Comparison of ENCODE assay signal across 26 cellular contexts in the genomic region with DNA sequence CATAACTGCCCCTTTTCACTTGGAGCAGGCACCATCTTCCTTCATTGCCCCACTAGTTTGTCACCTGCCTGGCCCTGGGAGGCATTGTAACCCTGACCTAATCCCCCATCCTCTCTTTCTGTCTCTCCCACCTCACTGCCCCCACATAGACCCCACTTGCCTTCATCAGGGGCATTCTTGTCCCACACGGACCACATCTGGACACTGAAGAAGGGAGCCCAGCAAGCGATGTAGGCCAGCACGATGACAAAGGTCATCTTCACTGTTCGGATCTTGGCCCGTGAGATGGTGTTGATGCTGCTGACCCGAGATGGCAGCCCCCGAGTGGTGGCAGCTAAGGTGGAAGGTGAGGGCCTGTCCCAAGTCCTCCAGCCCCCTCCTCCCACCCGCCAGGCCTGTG. TPM values are rescaled to one million over a fixed set of nuclear protein-coding genes. Genes with fewer than 3 reads are reported as not detected.
"Had no signal": no experiment of that assay in that cellular context is flagged by ENCODE, and none has a peak within 500 bp of the region (broad histone marks: within the 10 kb centered on the region; RNA-seq: fewer than 3 reads in every experiment).

No MANE protein-coding gene starts in this region.

- FAIRE-seq: kidney had no signal

- H3K4me3 Mint-ChIP-seq: activated T-helper 1 cell treated with anti-CD3 and anti-CD28 coated beads, Interleukin-12 subunit alpha, Interleukin-12 subunit beta, Interleukin-2, Interleukin-4 antibody, amounts not matched to agents 30 ng/mL and 10 ng/mL and 1 ng/mL, durations not matched to agents 14 hours and 24 hours and 36 hours; natural killer cell; stimulated activated naive CD8-positive, alpha-beta T cell treated with anti-CD3 and anti-CD28 coated beads, Interleukin-15, Interleukin-2, amounts not matched to agents 100 ng/mL and 50 ng/mL, for 24 hours had no signal

- DNase-seq: activated CD4-positive, alpha-beta T cell treated with anti-CD3 and anti-CD28 coated beads for 4 hours; activated CD4-positive, alpha-beta T cell treated with anti-CD3 and anti-CD28 coated beads, Interleukin-2, amount 50 U/mL, for 48 hours; activated CD4-positive, CD25-positive, alpha-beta regulatory T cell; activated gamma-delta T cell; activated naive CD4-positive, alpha-beta T cell treated with anti-CD3 and anti-CD28 coated beads, Interleukin-2, amount 50 U/mL, for 16 hours; anterior cingulate cortex; body of pancreas; dermis blood vessel endothelial cell; effector CD8-positive, alpha-beta T cell; foreskin keratinocyte; lower lobe of right lung; natural killer cell; nucleus accumbens; posterior cingulate gyrus; spleen; stimulated activated CD4-positive, alpha-beta T cell treated with anti-CD3 and anti-CD28 coated beads, Interleukin-4, amount 100 ng/mL, for 1 hour; T1000; thyroid gland had no signal

- H3K27ac Mint-ChIP-seq: activated T-helper 1 cell treated with anti-CD3 and anti-CD28 coated beads, Interleukin-12 subunit alpha, Interleukin-12 subunit beta, Interleukin-2, Interleukin-4 antibody, amounts not matched to agents 30 ng/mL and 10 ng/mL and 1 ng/mL, durations not matched to agents 14 hours and 24 hours and 36 hours; natural killer cell; stimulated activated naive CD8-positive, alpha-beta T cell treated with anti-CD3 and anti-CD28 coated beads, Interleukin-15, Interleukin-2, amounts not matched to agents 100 ng/mL and 50 ng/mL, for 24 hours had no signal

- ATAC-seq: body of pancreas, foreskin keratinocyte, lower lobe of right lung, natural killer cell had no signal

- H3K9me3 Mint-ChIP-seq: natural killer cell had no signal

RNA-seq across cellular contexts. Expression of gene AVPR1B, which starts 1.4 kb away (rescaled TPM):
- total RNA-seq: activated T-helper 1 cell treated with anti-CD3 and anti-CD28 coated beads, Interleukin-12 subunit alpha, Interleukin-12 subunit beta, Interleukin-2, Interleukin-4 antibody, amounts not matched to agents 30 ng/mL and 10 ng/mL and 1 ng/mL, durations not matched to agents 14 hours and 24 hours and 36 hours; chondrocyte; dermis blood vessel endothelial cell; foreskin keratinocyte; glomerular endothelial cell; lower lobe of right lung; natural killer cell; renal cortical epithelial cell; spleen; T-helper 1 cell treated with Interleukin-12 subunit alpha and Interleukin-12 subunit beta and Interleukin-4 antibody, amounts not matched to agents 30 ng/mL and 1 ng/mL, for 36 hours; ureter had no signal
